ENCODE assay signal across 1 cellular context in the genomic region with DNA sequence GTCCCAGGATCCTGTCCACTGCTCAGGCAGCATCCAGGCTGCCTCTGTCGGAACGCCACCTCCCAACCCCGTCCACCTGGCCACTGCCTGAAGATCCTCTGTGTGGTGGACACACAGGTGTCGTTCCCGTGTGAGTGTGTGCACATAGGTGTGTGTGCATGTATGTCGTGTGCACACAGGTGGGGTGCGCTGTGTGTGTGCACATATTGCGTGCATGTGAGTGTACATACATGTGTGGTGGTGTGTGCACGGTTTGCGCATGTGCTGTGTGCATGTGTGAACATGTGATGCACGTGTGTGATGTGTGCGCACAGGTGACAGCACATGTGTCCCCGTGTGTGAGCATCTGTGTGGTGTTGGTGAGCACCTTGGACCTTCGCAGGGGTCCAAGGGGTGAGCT.
TF ChIP-seq lines count a peak whose summit lies in the region.

No MANE protein-coding gene starts in this region.

TF ChIP-seq in H1, 55 proteins besides CTCF, POLR2A, EP300 and RAD21:
- TF ChIP-seq, protein P1, sequence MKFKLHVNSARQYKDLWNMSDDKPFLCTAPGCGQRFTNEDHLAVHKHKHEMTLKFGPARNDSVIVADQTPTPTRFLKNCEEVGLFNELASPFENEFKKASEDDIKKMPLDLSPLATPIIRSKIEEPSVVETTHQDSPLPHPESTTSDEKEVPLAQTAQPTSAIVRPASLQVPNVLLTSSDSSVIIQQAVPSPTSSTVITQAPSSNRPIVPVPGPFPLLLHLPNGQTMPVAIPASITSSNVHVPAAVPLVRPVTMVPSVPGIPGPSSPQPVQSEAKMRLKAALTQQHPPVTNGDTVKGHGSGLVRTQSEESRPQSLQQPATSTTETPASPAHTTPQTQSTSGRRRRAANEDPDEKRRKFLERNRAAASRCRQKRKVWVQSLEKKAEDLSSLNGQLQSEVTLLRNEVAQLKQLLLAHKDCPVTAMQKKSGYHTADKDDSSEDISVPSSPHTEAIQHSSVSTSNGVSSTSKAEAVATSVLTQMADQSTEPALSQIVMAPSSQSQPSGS (IDR thresholded peaks at IDR 0.05; ENCODE audit: low read length) = no peak
- TF ChIP-seq KDM1A (IDR thresholded peaks at IDR 0.05; ENCODE audit: borderline replicate concordance, low read length) (no peak), CREB1 (IDR thresholded peaks at IDR 0.05) (no peak), CHD1 (IDR thresholded peaks at IDR 0.05; ENCODE audit: low read depth, low read length) (no peak), RXRA (IDR thresholded peaks at IDR 0.05; ENCODE audit: insufficient read depth, low read depth, low read length) (no peak), SAP30 (IDR thresholded peaks at IDR 0.05; ENCODE audit: insufficient read depth, insufficient replicate concordance, low read length) (no peak)
